1 cellular context compared by ENCODE assay signal in genomic region chr1:224503161-224504118, GRCh38.
TF ChIP-seq lines count a peak whose summit lies in the region.

No MANE protein-coding gene starts in this region.

TF ChIP-seq in K562, 482 proteins besides CTCF, POLR2A, EP300 and RAD21 (continued from another document and continues in another):
- TF ChIP-seq, protein P1, sequence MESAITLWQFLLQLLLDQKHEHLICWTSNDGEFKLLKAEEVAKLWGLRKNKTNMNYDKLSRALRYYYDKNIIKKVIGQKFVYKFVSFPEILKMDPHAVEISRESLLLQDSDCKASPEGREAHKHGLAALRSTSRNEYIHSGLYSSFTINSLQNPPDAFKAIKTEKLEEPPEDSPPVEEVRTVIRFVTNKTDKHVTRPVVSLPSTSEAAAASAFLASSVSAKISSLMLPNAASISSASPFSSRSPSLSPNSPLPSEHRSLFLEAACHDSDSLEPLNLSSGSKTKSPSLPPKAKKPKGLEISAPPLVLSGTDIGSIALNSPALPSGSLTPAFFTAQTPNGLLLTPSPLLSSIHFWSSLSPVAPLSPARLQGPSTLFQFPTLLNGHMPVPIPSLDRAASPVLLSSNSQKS (CRISPR knock-in tag; IDR thresholded peaks at IDR 0.05) = 0 out of 2 replicates have a peak, but pooled peaks have one; percentile 13
- TF ChIP-seq SLC30A9 (CRISPR knock-in tag; IDR thresholded peaks at IDR 0.05) = no peak
- TF ChIP-seq MED1 (CRISPR knock-in tag; IDR thresholded peaks at IDR 0.05; ENCODE audit: borderline replicate concordance) = no peak
- TF ChIP-seq, protein P2, sequence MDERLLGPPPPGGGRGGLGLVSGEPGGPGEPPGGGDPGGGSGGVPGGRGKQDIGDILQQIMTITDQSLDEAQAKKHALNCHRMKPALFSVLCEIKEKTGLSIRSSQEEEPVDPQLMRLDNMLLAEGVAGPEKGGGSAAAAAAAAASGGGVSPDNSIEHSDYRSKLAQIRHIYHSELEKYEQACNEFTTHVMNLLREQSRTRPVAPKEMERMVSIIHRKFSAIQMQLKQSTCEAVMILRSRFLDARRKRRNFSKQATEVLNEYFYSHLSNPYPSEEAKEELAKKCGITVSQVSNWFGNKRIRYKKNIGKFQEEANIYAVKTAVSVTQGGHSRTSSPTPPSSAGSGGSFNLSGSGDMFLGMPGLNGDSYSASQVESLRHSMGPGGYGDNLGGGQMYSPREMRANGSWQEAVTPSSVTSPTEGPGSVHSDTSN (CRISPR knock-in tag; IDR thresholded peaks at IDR 0.05; ENCODE audit: low read depth) = no peak
- TF ChIP-seq, protein P2 (tag; conservative IDR thresholded peaks at IDR 0.05; ENCODE audit: low read depth) = peak; percentile 47
- no peak for TF ChIP-seq BDP1 (IDR thresholded peaks at IDR 0.05; ENCODE audit: insufficient read depth, insufficient read length)
- peak; percentile 88 for TF ChIP-seq CREB1 (IDR thresholded peaks at IDR 0.05)
- TF ChIP-seq CREB1 (CRISPR knock-in tag; IDR thresholded peaks at IDR 0.05) = peak; percentile 72
- peak; percentile 48; the same call in 1 of the 2 replicates for TF ChIP-seq RAD51 (IDR thresholded peaks at IDR 0.05; ENCODE audit: borderline replicate concordance, low read depth)
- TF ChIP-seq NFIC (IDR thresholded peaks at IDR 0.05) = peak; percentile 99
- TF ChIP-seq MXI1 (IDR thresholded peaks at IDR 0.05; ENCODE audit: low read depth, low read length) = peak; percentile 91
- no peak for TF ChIP-seq CSDE1 (IDR thresholded peaks at IDR 0.05)
- TF ChIP-seq HNRNPK (IDR thresholded peaks at IDR 0.05; ENCODE audit: low read depth, low read length, poor library complexity, severe bottlenecking) = no peak
- TF ChIP-seq HLTF (IDR thresholded peaks at IDR 0.05) = peak; percentile 97
- TF ChIP-seq NCOA6 (IDR thresholded peaks at IDR 0.05) = no peak
- TF ChIP-seq, protein P3, sequence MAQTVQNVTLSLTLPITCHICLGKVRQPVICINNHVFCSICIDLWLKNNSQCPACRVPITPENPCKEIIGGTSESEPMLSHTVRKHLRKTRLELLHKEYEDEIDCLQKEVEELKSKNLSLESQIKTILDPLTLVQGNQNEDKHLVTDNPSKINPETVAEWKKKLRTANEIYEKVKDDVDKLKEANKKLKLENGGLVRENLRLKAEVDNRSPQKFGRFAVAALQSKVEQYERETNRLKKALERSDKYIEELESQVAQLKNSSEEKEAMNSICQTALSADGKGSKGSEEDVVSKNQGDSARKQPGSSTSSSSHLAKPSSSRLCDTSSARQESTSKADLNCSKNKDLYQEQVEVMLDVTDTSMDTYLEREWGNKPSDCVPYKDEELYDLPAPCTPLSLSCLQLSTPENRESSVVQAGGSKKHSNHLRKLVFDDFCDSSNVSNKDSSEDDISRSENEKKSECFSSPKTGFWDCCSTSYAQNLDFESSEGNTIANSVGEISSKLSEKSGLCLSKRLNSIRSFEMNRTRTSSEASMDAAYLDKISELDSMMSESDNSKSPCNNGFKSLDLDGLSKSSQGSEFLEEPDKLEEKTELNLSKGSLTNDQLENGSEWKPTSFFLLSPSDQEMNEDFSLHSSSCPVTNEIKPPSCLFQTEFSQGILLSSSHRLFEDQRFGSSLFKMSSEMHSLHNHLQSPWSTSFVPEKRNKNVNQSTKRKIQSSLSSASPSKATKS (CRISPR knock-in tag; IDR thresholded peaks at IDR 0.05) = peak; percentile 78; the same call in 1 of the 2 replicates
- TF ChIP-seq ZBTB17 (CRISPR knock-in tag; IDR thresholded peaks at IDR 0.05) = peak; percentile 90
- peak; percentile 86 for TF ChIP-seq MEIS2 (IDR thresholded peaks at IDR 0.05; ENCODE audit: partially characterized antibody)
- no peak for TF ChIP-seq ZNF174 (CRISPR knock-in tag; IDR thresholded peaks at IDR 0.05)
- no peak for TF ChIP-seq ZNF780A (CRISPR knock-in tag; IDR thresholded peaks at IDR 0.05)
- TF ChIP-seq HEY1 (CRISPR knock-in tag; IDR thresholded peaks at IDR 0.05; ENCODE audit: borderline replicate concordance) = peak; percentile 96; the same call in 1 of the 2 replicates
- no peak for TF ChIP-seq ZNF518B (CRISPR knock-in tag; IDR thresholded peaks at IDR 0.05)
- TF ChIP-seq COPS2 (conservative IDR thresholded peaks at IDR 0.05) = no peak
- TF ChIP-seq, protein P4, sequence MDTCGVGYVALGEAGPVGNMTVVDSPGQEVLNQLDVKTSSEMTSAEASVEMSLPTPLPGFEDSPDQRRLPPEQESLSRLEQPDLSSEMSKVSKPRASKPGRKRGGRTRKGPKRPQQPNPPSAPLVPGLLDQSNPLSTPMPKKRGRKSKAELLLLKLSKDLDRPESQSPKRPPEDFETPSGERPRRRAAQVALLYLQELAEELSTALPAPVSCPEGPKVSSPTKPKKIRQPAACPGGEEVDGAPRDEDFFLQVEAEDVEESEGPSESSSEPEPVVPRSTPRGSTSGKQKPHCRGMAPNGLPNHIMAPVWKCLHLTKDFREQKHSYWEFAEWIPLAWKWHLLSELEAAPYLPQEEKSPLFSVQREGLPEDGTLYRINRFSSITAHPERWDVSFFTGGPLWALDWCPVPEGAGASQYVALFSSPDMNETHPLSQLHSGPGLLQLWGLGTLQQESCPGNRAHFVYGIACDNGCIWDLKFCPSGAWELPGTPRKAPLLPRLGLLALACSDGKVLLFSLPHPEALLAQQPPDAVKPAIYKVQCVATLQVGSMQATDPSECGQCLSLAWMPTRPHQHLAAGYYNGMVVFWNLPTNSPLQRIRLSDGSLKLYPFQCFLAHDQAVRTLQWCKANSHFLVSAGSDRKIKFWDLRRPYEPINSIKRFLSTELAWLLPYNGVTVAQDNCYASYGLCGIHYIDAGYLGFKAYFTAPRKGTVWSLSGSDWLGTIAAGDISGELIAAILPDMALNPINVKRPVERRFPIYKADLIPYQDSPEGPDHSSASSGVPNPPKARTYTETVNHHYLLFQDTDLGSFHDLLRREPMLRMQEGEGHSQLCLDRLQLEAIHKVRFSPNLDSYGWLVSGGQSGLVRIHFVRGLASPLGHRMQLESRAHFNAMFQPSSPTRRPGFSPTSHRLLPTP (IDR thresholded peaks at IDR 0.05; ENCODE audit: borderline replicate concordance, extremely low read depth, insufficient read length) = no peak
- TF ChIP-seq, protein P5, sequence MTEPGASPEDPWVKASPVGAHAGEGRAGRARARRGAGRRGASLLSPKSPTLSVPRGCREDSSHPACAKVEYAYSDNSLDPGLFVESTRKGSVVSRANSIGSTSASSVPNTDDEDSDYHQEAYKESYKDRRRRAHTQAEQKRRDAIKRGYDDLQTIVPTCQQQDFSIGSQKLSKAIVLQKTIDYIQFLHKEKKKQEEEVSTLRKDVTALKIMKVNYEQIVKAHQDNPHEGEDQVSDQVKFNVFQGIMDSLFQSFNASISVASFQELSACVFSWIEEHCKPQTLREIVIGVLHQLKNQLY (CRISPR knock-in tag; conservative IDR thresholded peaks at IDR 0.05) = 0 out of 4 replicates have a peak, but pooled peaks of 1 of the 2 experiments have one; percentile 16
- TF ChIP-seq NFRKB (IDR thresholded peaks at IDR 0.05; ENCODE audit: low read depth) = peak; percentile 64; the same call in 1 of the 2 replicates
- no peak for TF ChIP-seq SRSF3 (IDR thresholded peaks at IDR 0.05; ENCODE audit: insufficient read depth, low read length)
- TF ChIP-seq ZNF324 (CRISPR knock-in tag; IDR thresholded peaks at IDR 0.05) = no peak
- no peak for TF ChIP-seq DDX20 (tag; IDR thresholded peaks at IDR 0.05; ENCODE audit: low read depth)
- TF ChIP-seq TCF7L2 (IDR thresholded peaks at IDR 0.05; ENCODE audit: low read depth, low read length) = 0 out of 2 replicates have a peak, but pooled peaks have one; percentile 41
- TF ChIP-seq THRAP3 (IDR thresholded peaks at IDR 0.05; ENCODE audit: borderline replicate concordance) = no peak
- TF ChIP-seq, protein P6, sequence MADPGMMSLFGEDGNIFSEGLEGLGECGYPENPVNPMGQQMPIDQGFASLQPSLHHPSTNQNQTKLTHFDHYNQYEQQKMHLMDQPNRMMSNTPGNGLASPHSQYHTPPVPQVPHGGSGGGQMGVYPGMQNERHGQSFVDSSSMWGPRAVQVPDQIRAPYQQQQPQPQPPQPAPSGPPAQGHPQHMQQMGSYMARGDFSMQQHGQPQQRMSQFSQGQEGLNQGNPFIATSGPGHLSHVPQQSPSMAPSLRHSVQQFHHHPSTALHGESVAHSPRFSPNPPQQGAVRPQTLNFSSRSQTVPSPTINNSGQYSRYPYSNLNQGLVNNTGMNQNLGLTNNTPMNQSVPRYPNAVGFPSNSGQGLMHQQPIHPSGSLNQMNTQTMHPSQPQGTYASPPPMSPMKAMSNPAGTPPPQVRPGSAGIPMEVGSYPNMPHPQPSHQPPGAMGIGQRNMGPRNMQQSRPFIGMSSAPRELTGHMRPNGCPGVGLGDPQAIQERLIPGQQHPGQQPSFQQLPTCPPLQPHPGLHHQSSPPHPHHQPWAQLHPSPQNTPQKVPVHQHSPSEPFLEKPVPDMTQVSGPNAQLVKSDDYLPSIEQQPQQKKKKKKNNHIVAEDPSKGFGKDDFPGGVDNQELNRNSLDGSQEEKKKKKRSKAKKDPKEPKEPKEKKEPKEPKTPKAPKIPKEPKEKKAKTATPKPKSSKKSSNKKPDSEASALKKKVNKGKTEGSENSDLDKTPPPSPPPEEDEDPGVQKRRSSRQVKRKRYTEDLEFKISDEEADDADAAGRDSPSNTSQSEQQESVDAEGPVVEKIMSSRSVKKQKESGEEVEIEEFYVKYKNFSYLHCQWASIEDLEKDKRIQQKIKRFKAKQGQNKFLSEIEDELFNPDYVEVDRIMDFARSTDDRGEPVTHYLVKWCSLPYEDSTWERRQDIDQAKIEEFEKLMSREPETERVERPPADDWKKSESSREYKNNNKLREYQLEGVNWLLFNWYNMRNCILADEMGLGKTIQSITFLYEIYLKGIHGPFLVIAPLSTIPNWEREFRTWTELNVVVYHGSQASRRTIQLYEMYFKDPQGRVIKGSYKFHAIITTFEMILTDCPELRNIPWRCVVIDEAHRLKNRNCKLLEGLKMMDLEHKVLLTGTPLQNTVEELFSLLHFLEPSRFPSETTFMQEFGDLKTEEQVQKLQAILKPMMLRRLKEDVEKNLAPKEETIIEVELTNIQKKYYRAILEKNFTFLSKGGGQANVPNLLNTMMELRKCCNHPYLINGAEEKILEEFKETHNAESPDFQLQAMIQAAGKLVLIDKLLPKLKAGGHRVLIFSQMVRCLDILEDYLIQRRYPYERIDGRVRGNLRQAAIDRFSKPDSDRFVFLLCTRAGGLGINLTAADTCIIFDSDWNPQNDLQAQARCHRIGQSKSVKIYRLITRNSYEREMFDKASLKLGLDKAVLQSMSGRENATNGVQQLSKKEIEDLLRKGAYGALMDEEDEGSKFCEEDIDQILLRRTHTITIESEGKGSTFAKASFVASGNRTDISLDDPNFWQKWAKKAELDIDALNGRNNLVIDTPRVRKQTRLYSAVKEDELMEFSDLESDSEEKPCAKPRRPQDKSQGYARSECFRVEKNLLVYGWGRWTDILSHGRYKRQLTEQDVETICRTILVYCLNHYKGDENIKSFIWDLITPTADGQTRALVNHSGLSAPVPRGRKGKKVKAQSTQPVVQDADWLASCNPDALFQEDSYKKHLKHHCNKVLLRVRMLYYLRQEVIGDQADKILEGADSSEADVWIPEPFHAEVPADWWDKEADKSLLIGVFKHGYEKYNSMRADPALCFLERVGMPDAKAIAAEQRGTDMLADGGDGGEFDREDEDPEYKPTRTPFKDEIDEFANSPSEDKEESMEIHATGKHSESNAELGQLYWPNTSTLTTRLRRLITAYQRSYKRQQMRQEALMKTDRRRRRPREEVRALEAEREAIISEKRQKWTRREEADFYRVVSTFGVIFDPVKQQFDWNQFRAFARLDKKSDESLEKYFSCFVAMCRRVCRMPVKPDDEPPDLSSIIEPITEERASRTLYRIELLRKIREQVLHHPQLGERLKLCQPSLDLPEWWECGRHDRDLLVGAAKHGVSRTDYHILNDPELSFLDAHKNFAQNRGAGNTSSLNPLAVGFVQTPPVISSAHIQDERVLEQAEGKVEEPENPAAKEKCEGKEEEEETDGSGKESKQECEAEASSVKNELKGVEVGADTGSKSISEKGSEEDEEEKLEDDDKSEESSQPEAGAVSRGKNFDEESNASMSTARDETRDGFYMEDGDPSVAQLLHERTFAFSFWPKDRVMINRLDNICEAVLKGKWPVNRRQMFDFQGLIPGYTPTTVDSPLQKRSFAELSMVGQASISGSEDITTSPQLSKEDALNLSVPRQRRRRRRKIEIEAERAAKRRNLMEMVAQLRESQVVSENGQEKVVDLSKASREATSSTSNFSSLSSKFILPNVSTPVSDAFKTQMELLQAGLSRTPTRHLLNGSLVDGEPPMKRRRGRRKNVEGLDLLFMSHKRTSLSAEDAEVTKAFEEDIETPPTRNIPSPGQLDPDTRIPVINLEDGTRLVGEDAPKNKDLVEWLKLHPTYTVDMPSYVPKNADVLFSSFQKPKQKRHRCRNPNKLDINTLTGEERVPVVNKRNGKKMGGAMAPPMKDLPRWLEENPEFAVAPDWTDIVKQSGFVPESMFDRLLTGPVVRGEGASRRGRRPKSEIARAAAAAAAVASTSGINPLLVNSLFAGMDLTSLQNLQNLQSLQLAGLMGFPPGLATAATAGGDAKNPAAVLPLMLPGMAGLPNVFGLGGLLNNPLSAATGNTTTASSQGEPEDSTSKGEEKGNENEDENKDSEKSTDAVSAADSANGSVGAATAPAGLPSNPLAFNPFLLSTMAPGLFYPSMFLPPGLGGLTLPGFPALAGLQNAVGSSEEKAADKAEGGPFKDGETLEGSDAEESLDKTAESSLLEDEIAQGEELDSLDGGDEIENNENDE (IDR thresholded peaks at IDR 0.05; ENCODE audit: low read depth, low read length) = no peak
- TF ChIP-seq, protein P7, sequence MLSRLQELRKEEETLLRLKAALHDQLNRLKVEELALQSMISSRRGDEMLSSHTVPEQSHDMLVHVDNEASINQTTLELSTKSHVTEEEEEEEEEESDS (CRISPR knock-in tag; IDR thresholded peaks at IDR 0.05) = no peak
- peak; percentile 79 for TF ChIP-seq RBM25 (IDR thresholded peaks at IDR 0.05; ENCODE audit: low read depth, low read length, severe bottlenecking)
